In genomic region chr6:26439552-26440125, GRCh38 we compare ENCODE assay signal across 8 cellular contexts. TPM values are rescaled to one million over a fixed set of nuclear protein-coding genes. Genes with fewer than 3 reads are reported as not detected.
DNase-seq lines count a peak whose midpoint lies in the region; ATAC-seq and TF ChIP-seq lines count a peak whose summit lies in the region.

No MANE protein-coding gene starts in this region.

- TF ChIP-seq CTCF in AG04450 (IDR thresholded peaks at IDR 0.05; ENCODE audit: low read depth, low read length), result no peak
- TF ChIP-seq CTCF in brain microvascular endothelial cell (IDR thresholded peaks at IDR 0.05; ENCODE audit: low read depth, low read length, missing control alignments), result no peak
- no peak for TF ChIP-seq CTCF in RWPE1 (conservative IDR thresholded peaks at IDR 0.05; ENCODE audit: low read depth)

- intact Hi-C loops in naive thymus-derived CD4-positive, alpha-beta T cell (cut with micrococcal nuclease), result loop anchor here (1.0 to 2.0 kb wide), 9 partner anchors 18 to 98 kb away; partner anchors contain the start of genes BTN2A1 (in 2 of the 2), BTN3A1 (in 2 of the 2) and BTN3A2 (in 2 of the 2)

- peak overlapping the region; percentile 95 to 100 (median 99) for H3K27ac Mint-ChIP-seq in naive thymus-derived CD4-positive, alpha-beta T cell

- peak overlapping the region; percentile 89 to 100 (median 98) for H3K4me3 Mint-ChIP-seq in naive thymus-derived CD4-positive, alpha-beta T cell

- H3K9me3 Mint-ChIP-seq in naive thymus-derived CD4-positive, alpha-beta T cell, result peaks cover 0 to 6% (median 1%) of the 10 kb centered on the region in 11 donors

- no peaks in the 10 kb centered on the region for H3K9me3 ChIP-seq in AG04450 (ENCODE audit: control insufficient read depth, insufficient read depth, low read length)
- no peaks in the 10 kb centered on the region for H3K9me3 ChIP-seq in naive thymus-derived CD4-positive, alpha-beta T cell (ENCODE audit: control insufficient read depth in 2 of 3, low read length in 3 of 3)

- H3K27me3 ChIP-seq in AG04450 (ENCODE audit: control insufficient read depth, insufficient read depth, low read length) (no peaks in the 10 kb centered on the region), brain microvascular endothelial cell (replicated peaks) (no peaks in the 10 kb centered on the region)
- H3K27me3 ChIP-seq in naive thymus-derived CD4-positive, alpha-beta T cell (ENCODE audit: control insufficient read depth in 2 of 2, insufficient read depth in 2 of 2, low read length in 2 of 2), result no peaks in the 10 kb centered on the region

- H3K36me3 ChIP-seq in brain microvascular endothelial cell (replicated peaks), result peaks cover 5% of the 10 kb centered on the region
- H3K36me3 ChIP-seq in naive thymus-derived CD4-positive, alpha-beta T cell (ENCODE audit: control insufficient read depth in 2 of 3, insufficient read depth in 3 of 3, low read length in 3 of 3), result peaks cover 0 to 11% (median 6%) of the 10 kb centered on the region in 3 experiments

- H3K27me3 Mint-ChIP-seq in naive thymus-derived CD4-positive, alpha-beta T cell, result no peaks in the 10 kb centered on the region

- H3K36me3 Mint-ChIP-seq in naive thymus-derived CD4-positive, alpha-beta T cell, result peaks cover 3 to 33% (median 16%) of the 10 kb centered on the region in 5 donors

- H3K4me1 Mint-ChIP-seq in naive thymus-derived CD4-positive, alpha-beta T cell, result peaks cover 26 to 52% (median 40%) of the 10 kb centered on the region in 7 donors

- DNase-seq in AG04450 (ENCODE audit: low read depth, low spot score) (no peak), KG1 (lab: John Stamatoyannopoulos, UW) (peak; percentile 11), brain microvascular endothelial cell (no peak), germinal center (ENCODE audit: low spot score) (no peak), putamen (ENCODE audit: low spot score) (no peak), HPDE6-E6E7 (ENCODE audit: extremely low spot score) (no peak), RWPE1 (ENCODE audit: low spot score) (no peak)
- DNase-seq in naive thymus-derived CD4-positive, alpha-beta T cell, result peak in 3 of 9 donors; percentile 7 to 35 (median 15)

- H3K4me1 ChIP-seq in naive thymus-derived CD4-positive, alpha-beta T cell (ENCODE audit: control insufficient read depth in 2 of 2, insufficient read depth in 2 of 2, low read length in 2 of 2), result peaks cover 16 to 19% of the 10 kb centered on the region in 2 donors

- CTCF ChIA-PET in AG04450 (lab: Charles Lee), result no interaction called here
- CTCF ChIA-PET in naive thymus-derived CD4-positive, alpha-beta T cell (lab: Charles Lee), result no interaction called here
- CTCF ChIA-PET in RWPE1 (lab: Yijun Ruan, JAX), result interaction anchor here (0.6 kb wide), 1 partner anchor 180 kb away, joined by 3 read pairs; no protein-coding TSS in a partner anchor

- POLR2A ChIA-PET in AG04450 (lab: Yijun Ruan, JAX), result no interaction called here
- POLR2A ChIA-PET in naive thymus-derived CD4-positive, alpha-beta T cell (lab: Charles Lee), result interaction anchor here (0.6 to 4.5 kb wide), 5 partner anchors 8 to 98 kb away, joined by 3 to 19 read pairs (median 4); partner anchors contain the start of gene HMGN4
- POLR2A ChIA-PET in RWPE1 (lab: Yijun Ruan, JAX; ENCODE audit: low non-redundant PET), result no interaction called here

- no peak overlapping the region for H3K27ac ChIP-seq in AG04450 (ENCODE audit: low read depth, low read length)
- peak overlapping the region; percentile 85 for H3K27ac ChIP-seq in brain microvascular endothelial cell
- peak overlapping the region; percentile 99 for H3K27ac ChIP-seq in naive thymus-derived CD4-positive, alpha-beta T cell (ENCODE audit: low read depth, low read length)
- H3K27ac ChIP-seq in RWPE1, result no peak overlapping the region

- in situ Hi-C loops in brain microvascular endothelial cell (cut with HindIII; ENCODE audit: low pct_ligation_motif_present, low sequenced_read_pairs), result no loop called here

- no peak for ATAC-seq in naive thymus-derived CD4-positive, alpha-beta T cell

- H3K4me3 ChIP-seq in AG04450 (ENCODE audit: low read depth, low read length) (peak overlapping the region; percentile 66), brain microvascular endothelial cell (ENCODE audit: low read depth, low read length) (peak overlapping the region; percentile 62)
- peak overlapping the region; percentile 94 for H3K4me3 ChIP-seq in naive thymus-derived CD4-positive, alpha-beta T cell (ENCODE audit: low read length)

RNA-seq across cellular contexts. Expression of gene BTN3A3, which starts 0.7 kb away (rescaled TPM):
- polyA plus RNA-seq in AG04450 (2011; rRNA removed), result 40.5 and 45.6 TPM in 2 replicates
- 44.7 and 46.6 TPM in 2 replicates for polyA minus RNA-seq in AG04450 (2011; rRNA and poly(A)+ RNA removed)
- total RNA-seq in naive thymus-derived CD4-positive, alpha-beta T cell, result 100 to 1,000 TPM in 3 of 5 experiments, 10 to 100 TPM in 2; 79.1 to 183 (median 119) TPM
- 10 to 100 TPM; 71.4 to 96.2 TPM for polyA plus RNA-seq in naive thymus-derived CD4-positive, alpha-beta T cell

RNA-seq across cellular contexts. Expression of gene BTN2A1, which starts 18.1 kb away (rescaled TPM):
- polyA plus RNA-seq in AG04450 (2011; rRNA removed), result 29.5 TPM in 2 replicates
- polyA minus RNA-seq in AG04450 (2011; rRNA and poly(A)+ RNA removed), result 25.0 and 28.4 TPM in 2 replicates
- total RNA-seq in naive thymus-derived CD4-positive, alpha-beta T cell, result 10 to 100 TPM; 29.0 to 54.6 (median 37.2) TPM
- 10 to 100 TPM in 1 of 2 donors, 1 to 10 TPM in 1; 9.7 to 13.1 TPM for polyA plus RNA-seq in naive thymus-derived CD4-positive, alpha-beta T cell

RNA-seq across cellular contexts. Expression of gene BTN3A1, which starts 37.6 kb away (rescaled TPM):
- 32.3 and 32.7 TPM in 2 replicates for polyA plus RNA-seq in AG04450 (2011; rRNA removed)
- 40.9 and 57.1 TPM in 2 replicates for polyA minus RNA-seq in AG04450 (2011; rRNA and poly(A)+ RNA removed)
- 100 to 1,000 TPM; 122 to 242 (median 235) TPM for total RNA-seq in naive thymus-derived CD4-positive, alpha-beta T cell
- 10 to 100 TPM; 41.5 to 64.6 TPM for polyA plus RNA-seq in naive thymus-derived CD4-positive, alpha-beta T cell

RNA-seq across cellular contexts. Expression of gene BTN2A2, which starts 56.7 kb away (rescaled TPM):
- polyA plus RNA-seq in AG04450 (2011; rRNA removed), result 14.0 and 15.5 TPM in 2 replicates
- 30.0 and 35.8 TPM in 2 replicates for polyA minus RNA-seq in AG04450 (2011; rRNA and poly(A)+ RNA removed)
- total RNA-seq in naive thymus-derived CD4-positive, alpha-beta T cell, result 10 to 100 TPM; 19.8 to 22.3 (median 20.2) TPM
- polyA plus RNA-seq in naive thymus-derived CD4-positive, alpha-beta T cell, result 1 to 10 TPM; 3.4 to 4.4 TPM

Comparison
In these comparisons a context has a peak if more than half of its experiments do, and no peak if none do; other contexts are left out.
1. H3K27ac ChIP-seq: peak in brain microvascular endothelial cell (single experiment) and naive thymus-derived CD4-positive, alpha-beta T cell (single experiment); none in AG04450 (single experiment) and RWPE1 (single experiment).
2. Peak in every context shown above with its lines, with median percentiles within 50 percentile points of each other: H3K4me3 ChIP-seq.